In the genomic region with DNA sequence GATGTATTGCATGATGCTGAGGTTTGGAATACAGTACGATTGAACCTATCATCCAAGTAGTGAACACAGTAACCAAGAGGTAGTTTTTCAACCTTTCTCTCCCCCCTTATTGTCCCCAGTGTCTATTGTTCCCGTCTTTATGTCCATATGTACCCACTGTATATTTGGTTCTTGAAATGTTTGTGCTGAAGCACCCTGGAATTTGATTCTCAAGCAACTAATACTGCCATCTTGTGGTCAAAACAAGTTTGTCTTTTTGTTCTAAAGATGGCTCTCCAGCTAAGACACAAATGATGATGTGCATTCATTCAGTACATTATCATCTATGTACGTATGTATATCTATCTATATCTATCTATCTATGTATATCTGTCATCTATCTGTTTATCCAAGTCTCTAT, we compare ENCODE assay signal across 7 cellular contexts. TPM values are rescaled to one million over a fixed set of nuclear protein-coding genes. Genes with fewer than 3 reads are reported as not detected.
A peak's percentile ranks its signal among the peaks of the same experiment; 100 is the strongest.
DNase-seq lines count a peak whose midpoint lies in the region; ATAC-seq, FAIRE-seq and TF ChIP-seq lines count a peak whose summit lies in the region.

No MANE protein-coding gene starts in this region.

- no peak overlapping the region for H3K4me3 ChIP-seq in HFF-Myc (replicated peaks; ENCODE audit: low read depth, low read length)
- H3K4me3 ChIP-seq in GM12878 = no peak overlapping the region
- H3K4me3 ChIP-seq in HepG2 (replicated peaks in 1 of 3; ENCODE audit: insufficient read depth in 1 of 3, low read depth in 2 of 3, low read length in 3 of 3) = no peak overlapping the region

- no peaks in the 10 kb centered on the region for H3K9me3 ChIP-seq in GM12878 (replicated peaks; ENCODE audit: control insufficient read depth, insufficient read depth, low read length)
- H3K9me3 ChIP-seq in HepG2 (ENCODE audit: low read length) = no peaks in the 10 kb centered on the region

- H3K4me2 ChIP-seq in GM12878 (ENCODE audit: control insufficient read depth, insufficient read depth) (no peak overlapping the region), HepG2 (ENCODE audit: low read depth, low read length) (no peak overlapping the region)

- intact Hi-C loops in GM12878 (cut with micrococcal nuclease; ENCODE audit: unreplicated experiment) = loop anchor here (5.0 to 10.0 kb wide), 3 partner anchors 283 to 451 kb away; a partner anchor contains a TSS
- intact Hi-C loops in HepG2 (cut with micrococcal nuclease; ENCODE audit: unreplicated experiment) = no loop called here

- 29% methylated on average over 3 of the region's 3 CpGs for WGBS in GM12878 (ENCODE audit: insufficient coverage, insufficient replicate concordance, low lambda C conversion rate, missing lambda C conversion rate)
- WGBS in HepG2 (ENCODE audit: low lambda C conversion rate) = 0% methylated on average over 3 of the region's 3 CpGs

- ATAC-seq in GM12878 (peak; percentile 74), HepG2 (no peak), GM19452 (IDR thresholded peaks at IDR 0.05; ENCODE audit: unreplicated experiment) (no peak)

- peak; percentile 38 for FAIRE-seq in GM12878 (lab: Jason Lieb, UNC)
- peak; percentile 64 for FAIRE-seq in HepG2 (lab: Jason Lieb, UNC)

- H3K27me3 ChIP-seq in GM12878 (replicated peaks in 1 of 2; ENCODE audit: control insufficient read depth in 2 of 2, insufficient read depth in 2 of 2, low read length in 1 of 2) = peaks cover 1 to 3% of the 10 kb centered on the region in 2 experiments; a peak in 3 of 4 replicates
- H3K27me3 ChIP-seq in HepG2 (ENCODE audit: control insufficient read depth in 1 of 2, insufficient read depth in 2 of 2, low read length in 2 of 2) = no peaks in the 10 kb centered on the region

- H3K79me2 ChIP-seq in GM12878 (ENCODE audit: control insufficient read depth, insufficient read depth, low read length) = no peaks in the 10 kb centered on the region
- no peaks in the 10 kb centered on the region for H3K79me2 ChIP-seq in HepG2 (ENCODE audit: insufficient read depth, low read length)

- H3K4me1 ChIP-seq in GM12878 (ENCODE audit: control insufficient read depth, insufficient read depth, low read length) = no peaks in the 10 kb centered on the region
- H3K4me1 ChIP-seq in HepG2 (ENCODE audit: insufficient read depth, low read length) = no peaks in the 10 kb centered on the region

- CTCF ChIA-PET in GM12878 (lab: Yijun Ruan, JAX) (interaction anchor here (0.5 to 3.3 kb wide), 11 partner anchors 10 to 455 kb away, joined by 3 to 20 read pairs (median 3); no protein-coding TSS in a partner anchor), HepG2 (lab: Yijun Ruan, JAX; ENCODE audit: low intra/inter-chr PET ratio, low total read pairs) (interaction anchor here (0.7 kb wide), 1 partner anchor 453 kb away, joined by 3 read pairs; no protein-coding TSS in a partner anchor)

- in situ Hi-C loops in GM12878 (cut with MboI) = no loop called here
- in situ Hi-C loops in HepG2 (cut with HindIII; ENCODE audit: extremely low pct_ligation_motif_present, low pct_unique_long_range_greater_than_20kb) = loop anchor here (25.0 kb wide), 1 partner anchor 283 kb away; no protein-coding TSS in a partner anchor

- H3K36me3 ChIP-seq in GM12878 (ENCODE audit: control insufficient read depth in 2 of 2, insufficient read depth in 2 of 2, low read length in 1 of 2) (no peaks in the 10 kb centered on the region), HepG2 (replicated peaks in 1 of 2; ENCODE audit: control insufficient read depth in 1 of 2, insufficient read depth in 2 of 2, low read length in 2 of 2) (no peaks in the 10 kb centered on the region)

- TF ChIP-seq EP300 in GM12878 (IDR thresholded peaks at IDR 0.05; ENCODE audit: borderline replicate concordance in 1 of 2, control insufficient read depth in 1 of 2, low read depth in 2 of 2, low read length in 2 of 2) (no peak), HepG2 (IDR thresholded peaks at IDR 0.05; ENCODE audit: low read depth in 2 of 2, low read length in 2 of 2) (no peak), HepG2 (CRISPR knock-in tag; IDR thresholded peaks at IDR 0.05; ENCODE audit: borderline replicate concordance) (no peak)

- no peaks in the 10 kb centered on the region for H4K20me1 ChIP-seq in GM12878 (ENCODE audit: control insufficient read depth, insufficient read depth)
- no peaks in the 10 kb centered on the region for H4K20me1 ChIP-seq in HepG2 (ENCODE audit: insufficient read depth, low read length)

- DNase-seq in GM04503 (ENCODE audit: low read depth) (peak; percentile 6), HFF-Myc (ENCODE audit: extremely low read depth, low read depth) (peak; percentile 2), NCI-H2196 treated with DMSO at 0.1 percent for 48 hours (lab: John Stamatoyannopoulos, UW; ENCODE audit: unreplicated experiment) (peak; percentile 1), GM12878 (ENCODE audit: low read depth, low spot score) (no peak), HepG2 (ENCODE audit: low spot score) (peak; percentile 21)
- no peak for DNase-seq in stimulated activated CD4-positive, alpha-beta T cell treated with anti-CD3 and anti-CD28 coated beads, Interleukin-1b, Interleukin-23, amount 100 ng/mL, for 48 hours

- peak; percentile 29 for TF ChIP-seq CTCF in HFF-Myc (IDR thresholded peaks at IDR 0.05; ENCODE audit: low read depth, low read length, missing control alignments)
- peak; percentile 51; a peak in 4 of 6 replicates for TF ChIP-seq CTCF in GM12878 (IDR thresholded peaks at IDR 0.05 in 2 of 3, conservative IDR thresholded peaks at IDR 0.05 in 1 of 3; ENCODE audit: control insufficient read depth in 2 of 3, extremely low read depth in 1 of 3, insufficient read depth in 1 of 3, low read depth in 3 of 3, low read length in 3 of 3)
- TF ChIP-seq CTCF in HepG2 (CRISPR knock-in tag; IDR thresholded peaks at IDR 0.05) = peak; percentile 51

- H2AFZ ChIP-seq in GM12878 (ENCODE audit: control insufficient read depth, low read depth, low read length) (no peak overlapping the region), HepG2 (ENCODE audit: low read length) (no peak overlapping the region)

- no TSS peak for BruUV-seq in GM12878 (replicated peaks; lab: Mats Ljungman, UMichigan)
- BruUV-seq in HepG2 (replicated peaks; lab: Mats Ljungman, UMichigan) = no TSS peak

- SMC1A ChIA-PET in GM12878 (lab: Charles Lee; ENCODE audit: uncharacterized antibody, unreplicated experiment) = interaction anchor here (0.6 to 1.1 kb wide), 5 partner anchors 10 to 348 kb away, joined by 3 read pairs; no protein-coding TSS in a partner anchor

- RAD21 ChIA-PET in GM12878 (lab: Charles Lee; ENCODE audit: unreplicated experiment) = no interaction called here

- POLR2A ChIA-PET in GM12878 (lab: Charles Lee) (no interaction called here), HepG2 (lab: Yijun Ruan, JAX) (no interaction called here)

- TF ChIP-seq POLR2A in GM12878 (IDR thresholded peaks at IDR 0.05; ENCODE audit: low read depth, low read length) (no peak), HepG2 (IDR thresholded peaks at IDR 0.05; ENCODE audit: insufficient read depth in 1 of 2, low read depth in 2 of 2, low read length in 2 of 2) (no peak)

- TF ChIP-seq RAD21 in GM12878 (IDR thresholded peaks at IDR 0.05; ENCODE audit: insufficient read depth, low read depth, low read length) (peak; percentile 47), HepG2 (CRISPR knock-in tag; IDR thresholded peaks at IDR 0.05) (no peak)

- H3K27ac ChIP-seq in GM12878 (ENCODE audit: control insufficient read depth, insufficient read depth) = no peak overlapping the region
- no peak overlapping the region for H3K27ac ChIP-seq in HepG2 (ENCODE audit: extremely low read length, insufficient read depth, low read length)

- H3K9ac ChIP-seq in GM12878 (ENCODE audit: control insufficient read depth, insufficient read depth, low read length) (no peak overlapping the region), HepG2 (ENCODE audit: insufficient read depth, low read depth, low read length) (no peak overlapping the region)

RNA-seq across cellular contexts. Expression of a gene that starts 33.5 kb away (rescaled TPM):
- total RNA-seq in GM12878 (2013; cell fraction: nucleolus; rRNA removed) = not detected in 2 replicates
- total RNA-seq in GM12878 (2014; rRNA removed) = not detected in 2 replicates
- not detected in 2 replicates for total RNA-seq in GM12878 (2014; rRNA removed; fragmentation: Illumina TruSeq; extraction: Trizol)
- total RNA-seq in GM12878 (2021) = not detected in 2 replicates
- polyA plus RNA-seq in GM12878 (2011; ENCODE audit: low read depth) = not detected
- polyA plus RNA-seq in GM12878 (2011; rRNA removed) = not detected in 2 replicates
- polyA plus RNA-seq in GM12878 (2011; cell fraction: cytosol; rRNA removed) = not detected in 2 replicates
- not detected in 2 replicates for polyA plus RNA-seq in GM12878 (2011; cell fraction: nucleus; rRNA removed)
- polyA plus RNA-seq in GM12878 (2012) = not detected in 2 replicates
- not detected in 2 replicates for polyA plus RNA-seq in GM12878 (2014; fragmentation: Illumina TruSeq; extraction: Trizol)
- under 1 TPM in 1 of 2 experiments, not detected in 1; under 0.01 TPM for polyA plus RNA-seq in GM12878 (2014; fragmentation: Nextera tagmentation; extraction: Ambion mirVana)
- not detected in 2 replicates for polyA plus RNA-seq in GM12878 (2014; rRNA removed)
- not detected for polyA plus RNA-seq in GM12878 (2016; fragmentation: Nextera tagmentation; extraction: Ambion mirVana)
- not detected in 2 replicates for polyA minus RNA-seq in GM12878 (2011; rRNA and poly(A)+ RNA removed)
- not detected in 2 replicates for polyA minus RNA-seq in GM12878 (2011; cell fraction: cytosol; rRNA and poly(A)+ RNA removed)
- polyA minus RNA-seq in GM12878 (2011; cell fraction: nucleus; rRNA and poly(A)+ RNA removed) = not detected in 2 replicates
- not detected in 2 replicates for total RNA-seq in HepG2 (2016; rRNA removed; fragmentation: Illumina TruSeq; extraction: Trizol)
- not detected in 2 replicates for total RNA-seq in HepG2 (2016; cell fraction: cytosol; rRNA removed; fragmentation: Illumina TruSeq; extraction: Trizol; ENCODE audit: low read depth)
- not detected in 2 replicates for total RNA-seq in HepG2 (2016; cell fraction: insoluble cytoplasmic fraction; rRNA removed; fragmentation: Illumina TruSeq; extraction: Trizol)
- total RNA-seq in HepG2 (2016; cell fraction: membrane; rRNA removed; fragmentation: Illumina TruSeq; extraction: Trizol) = not detected in 2 replicates
- not detected in 2 replicates for total RNA-seq in HepG2 (2016; cell fraction: nucleus; rRNA removed; fragmentation: Illumina TruSeq; extraction: Trizol)
- not detected in 2 replicates for polyA plus RNA-seq in HepG2 (2011; rRNA removed)
- not detected in 2 replicates for polyA plus RNA-seq in HepG2 (2011; cell fraction: cytosol; rRNA removed)
- polyA plus RNA-seq in HepG2 (2011; cell fraction: nucleus; rRNA removed) = not detected in 2 replicates
- polyA plus RNA-seq in HepG2 (2012) = not detected in 2 replicates
- not detected in 2 replicates for polyA plus RNA-seq in HepG2 (2016; cell fraction: cytosol; fragmentation: Illumina TruSeq; extraction: Trizol; ENCODE audit: low read depth)
- not detected in 2 replicates for polyA plus RNA-seq in HepG2 (2016; cell fraction: insoluble cytoplasmic fraction; fragmentation: Illumina TruSeq; extraction: Trizol; ENCODE audit: low read depth)
- polyA plus RNA-seq in HepG2 (2016; cell fraction: membrane; fragmentation: Illumina TruSeq; extraction: Trizol; ENCODE audit: low read depth) = not detected in 2 replicates
- polyA plus RNA-seq in HepG2 (2016; cell fraction: nucleus; fragmentation: Illumina TruSeq; extraction: Trizol; ENCODE audit: insufficient read depth, low read depth) = not detected in 2 replicates
- polyA minus RNA-seq in HepG2 (2011; rRNA and poly(A)+ RNA removed; ENCODE audit: low replicate concordance) = not detected in 2 replicates
- not detected in 2 replicates for polyA minus RNA-seq in HepG2 (2011; cell fraction: cytosol; rRNA and poly(A)+ RNA removed)
- not detected in 2 replicates for polyA minus RNA-seq in HepG2 (2011; cell fraction: nucleus; rRNA and poly(A)+ RNA removed)

Comparison
In these comparisons a context has a peak if more than half of its experiments do, and no peak if none do; other contexts are left out.
1. DNase-seq: peak in GM04503 (single experiment), HFF-Myc (single experiment), NCI-H2196 treated with DMSO at 0.1 percent for 48 hours (single experiment) and HepG2 (single experiment); none in GM12878 (single experiment) and stimulated activated CD4-positive, alpha-beta T cell treated with anti-CD3 and anti-CD28 coated beads, Interleukin-1b, Interleukin-23, amount 100 ng/mL, for 48 hours (single experiment).
2. Peak in every context shown above with its lines, with median percentiles within 50 percentile points of each other: CTCF ChIP-seq.